Comparison of ENCODE assay signal across 7 cellular contexts in genomic region chr10:70233939-70234300, GRCh38. TPM values are rescaled to one million over a fixed set of nuclear protein-coding genes. Genes with fewer than 3 reads are reported as not detected.
DNase-seq lines count a peak whose midpoint lies in the region; ATAC-seq and TF ChIP-seq lines count a peak whose summit lies in the region.

No MANE protein-coding gene starts in this region.

- H2BK20ac ChIP-seq in H9 (ENCODE audit: low read depth, low read length, poor library complexity, severe bottlenecking) = no peak overlapping the region

- H4K20me1 ChIP-seq in H9 (ENCODE audit: control insufficient read depth, insufficient read depth, insufficient read length) = no peaks in the 10 kb centered on the region

- peak overlapping the region; percentile 85 for H3K4me2 ChIP-seq in H9 (ENCODE audit: insufficient read depth, insufficient read length, low read length)

- H3K9ac ChIP-seq in H9 (ENCODE audit: extremely low read depth, insufficient read length, low read length) = no peak overlapping the region

- no peak overlapping the region for H3T11ph ChIP-seq in H9 (ENCODE audit: low read length)

- no peak overlapping the region for H3K23ac ChIP-seq in H9 (ENCODE audit: insufficient read length, low read depth, low read length)

- no peaks in the 10 kb centered on the region for H3K79me1 ChIP-seq in H9 (ENCODE audit: insufficient read depth, low read depth, low read length, poor library complexity, severe bottlenecking)

- no peak overlapping the region for H2BK12ac ChIP-seq in H9 (ENCODE audit: insufficient read length, low read depth, low read length)

- H4K5ac ChIP-seq in H9 (ENCODE audit: insufficient read length, low read depth, low read length) = no peak overlapping the region

- ATAC-seq in T-helper 17 cell (no peak), GM18498 (IDR thresholded peaks at IDR 0.05; ENCODE audit: unreplicated experiment) (no peak)

- peaks cover 13 to 17% of the 10 kb centered on the region in 2 experiments for H3K9me3 Mint-ChIP-seq in H9

- H3K27ac ChIP-seq in H9 (ENCODE audit: insufficient read length, low read depth, low read length) (no peak overlapping the region), skin epidermis (peak overlapping the region in 18 of 21 experiments; percentile 26 to 93 (median 85))

- no peak overlapping the region for H3K14ac ChIP-seq in H9 (ENCODE audit: insufficient read depth, low read length)

- H3K4me3 Mint-ChIP-seq in H9 (peak overlapping the region; percentile 86), T-helper 17 cell (peak overlapping the region; percentile 96)

- H3K23me2 ChIP-seq in H9 (ENCODE audit: insufficient read length, low read depth, low read length, poor library complexity, severe bottlenecking) = peaks cover 14% of the 10 kb centered on the region

- H3K36me3 Mint-ChIP-seq in H9 (ENCODE audit: insufficient read depth in 1 of 3, low read depth in 3 of 3) (peaks cover 9 to 28% (median 13%) of the 10 kb centered on the region in 3 experiments; a peak in 6 of 7 replicates), T-helper 17 cell (ENCODE audit: low read depth) (peaks cover 8% of the 10 kb centered on the region)

- peaks cover 8 to 13% of the 10 kb centered on the region in 2 experiments for H3K4me1 Mint-ChIP-seq in H9
- H3K4me1 Mint-ChIP-seq in T-helper 17 cell = peaks cover 20% of the 10 kb centered on the region

- peaks cover 5% of the 10 kb centered on the region; the same call in 1 of the 2 replicates for H3K79me2 ChIP-seq in H9 (ENCODE audit: insufficient read depth, low read length)

- H3K4me3 ChIP-seq in foreskin fibroblast (ENCODE audit: low read depth in 1 of 2, low read length in 2 of 2) = peak overlapping the region; percentile 44 to 99
- peak overlapping the region; percentile 65 to 97 (median 87) for H3K4me3 ChIP-seq in skin epidermis

- no peak overlapping the region for H2BK120ac ChIP-seq in H9 (ENCODE audit: low read depth, low read length, poor library complexity, severe bottlenecking)

- no peaks in the 10 kb centered on the region for H3K4me1 ChIP-seq in H9 (ENCODE audit: insufficient read depth, low read length)

- no peak overlapping the region for H2BK15ac ChIP-seq in H9 (ENCODE audit: low read depth, low read length)

- DNase-seq in H9 (no peak), T-helper 17 cell (no peak), foreskin fibroblast (no peak), NCI-H2081 treated with DMSO at 0.1 percent for 48 hours (lab: John Stamatoyannopoulos, UW) (no peak), AG08396 (ENCODE audit: low spot score) (no peak)

- no peak overlapping the region for H2BK5ac ChIP-seq in H9 (ENCODE audit: insufficient read length, low read length)

- TF ChIP-seq CTCF in H9 (conservative IDR thresholded peaks at IDR 0.05) (no peak), foreskin fibroblast (IDR thresholded peaks at IDR 0.05; ENCODE audit: low read depth, low read length) (no peak)

- H4K8ac ChIP-seq in H9 (replicated peaks; ENCODE audit: insufficient read length, low read depth, low read length) = no peak overlapping the region

- WGBS in H9 (ENCODE audit: extremely low coverage, insufficient read length, low lambda C conversion rate) = no CpG with 5 or more reads among the region's 8 CpGs

- H2AK5ac ChIP-seq in H9 (ENCODE audit: insufficient read length, low read length) = no peak overlapping the region

- H3K56ac ChIP-seq in H9 (ENCODE audit: insufficient read length, low read depth, low read length) = no peak overlapping the region

- H4K91ac ChIP-seq in H9 (ENCODE audit: insufficient read length, low read depth, low read length) = no peak overlapping the region

- H3K27me3 ChIP-seq in H9 (ENCODE audit: insufficient read depth, low read length) = no peaks in the 10 kb centered on the region

- H3K4ac ChIP-seq in H9 (ENCODE audit: low read depth, low read length) = no peak overlapping the region

- peak overlapping the region; percentile 3 for H3K18ac ChIP-seq in H9 (ENCODE audit: insufficient read length, low read depth, low read length)

- H3K9me3 ChIP-seq in H9 (ENCODE audit: control insufficient read depth, low read depth, low read length) (no peaks in the 10 kb centered on the region), T-helper 17 cell (ENCODE audit: control insufficient read depth, low read length, poor library complexity, severe bottlenecking) (no peaks in the 10 kb centered on the region)

- peaks cover 3% of the 10 kb centered on the region for H3K27me3 Mint-ChIP-seq in H9 (ENCODE audit: low read depth)
- H3K27me3 Mint-ChIP-seq in T-helper 17 cell = peaks cover 11% of the 10 kb centered on the region

- H3K27ac Mint-ChIP-seq in H9 = peak overlapping the region; percentile 91 to 96 (median 91); a peak in 4 of 7 replicates
- H3K27ac Mint-ChIP-seq in T-helper 17 cell = peak overlapping the region; percentile 73

- H2AFZ ChIP-seq in H9 (ENCODE audit: low read length) = peak overlapping the region; percentile 25

RNA-seq across cellular contexts. Expression of gene PPA1, which starts 0.7 kb away (rescaled TPM):
- total RNA-seq in H9 (2021) (115 and 117 TPM in 2 replicates), T-helper 17 cell (10 to 100 TPM; 69.8 to 80.9 TPM)

RNA-seq across cellular contexts. Expression of gene NPFFR1, which starts 49.9 kb away (rescaled TPM):
- total RNA-seq in H9 (2021) = not detected in 2 replicates
- total RNA-seq in T-helper 17 cell = not detected
